34 cellular contexts compared by ENCODE assay signal in genomic region chrX:4994855-4995254, GRCh38.
"Had no signal": no experiment of that assay in that cellular context is flagged by ENCODE, and none has a peak within 500 bp of the region (broad histone marks: within the 10 kb centered on the region; RNA-seq: fewer than 3 reads in every experiment).

No MANE protein-coding gene starts in this region.

- H3K4me3 Mint-ChIP-seq: activated CD4-positive, alpha-beta T cell treated with anti-CD3 and anti-CD28 coated beads, Interleukin-2, amount 10 ng/mL, durations not matched to agents 7 days and 5 days; activated CD8-positive, alpha-beta T cell treated with anti-CD3 and anti-CD28 coated beads for 36 hours; activated naive CD4-positive, alpha-beta T cell treated with anti-CD3 and anti-CD28 coated beads for 36 hours; activated naive CD4-positive, alpha-beta T cell treated with anti-CD3 and anti-CD28 coated beads, Interleukin-2, amount 50 U/mL, for 24 hours; activated naive CD8-positive, alpha-beta T cell treated with anti-CD3 and anti-CD28 coated beads for 36 hours; activated naive CD8-positive, alpha-beta T cell treated with anti-CD3 and anti-CD28 coated beads, Interleukin-2, amount 50 U/mL, for 24 hours; activated T-cell treated with anti-CD3 and anti-CD28 coated beads, Interleukin-2, amount 50 U/mL, for 4 hours; activated T-helper 17 cell treated with anti-CD3 and anti-CD28 coated beads, Interleukin-2, amount 50 U/mL, for 72 hours; brain; WTC11 had no signal

- H3K4me3 ChIP-seq: adrenal gland, breast epithelium, cardiac muscle cell, colonic mucosa had no signal

- H3K9me3 ChIP-seq: adrenal gland, breast epithelium, colonic mucosa had no signal

- DNase-seq: activated CD4-positive, alpha-beta T cell treated with anti-CD3 and anti-CD28 coated beads for 1 hour; activated CD4-positive, alpha-beta T cell treated with anti-CD3 and anti-CD28 coated beads for 4 hours; activated CD4-positive, alpha-beta T cell treated with anti-CD3 and anti-CD28 coated beads, Interleukin-2, amount 10 ng/mL, durations not matched to agents 7 days and 5 days; activated CD4-positive, alpha-beta T cell treated with anti-CD3 and anti-CD28 coated beads, Interleukin-2, amount 50 U/mL, for 48 hours; activated CD8-positive, alpha-beta memory T cell treated with anti-CD3 and anti-CD28 coated beads for 24 hours; activated CD8-positive, alpha-beta T cell treated with anti-CD3 and anti-CD28 coated beads for 36 hours; activated effector memory CD4-positive, alpha-beta T cell treated with Interleukin-2 at 50 U/mL for 16 hours; activated naive CD4-positive, alpha-beta T cell treated with anti-CD3 and anti-CD28 coated beads for 36 hours; activated naive CD8-positive, alpha-beta T cell treated with anti-CD3 and anti-CD28 coated beads for 36 hours; activated naive CD8-positive, alpha-beta T cell treated with anti-CD3 and anti-CD28 coated beads, Interleukin-2, amount 50 U/mL, for 24 hours; activated T-cell treated with anti-CD3 and anti-CD28 coated beads, Interleukin-2, amount 50 U/mL, for 4 hours; adrenal gland; amygdala; aorta; central memory CD4-positive, alpha-beta T cell; cerebellar nuclear complex; colonic mucosa; effector CD8-positive, alpha-beta T cell; foreskin fibroblast; head of caudate nucleus; hippocampal formation; T-helper 2 cell had no signal

- H3K36me3 Mint-ChIP-seq: activated naive CD4-positive, alpha-beta T cell treated with anti-CD3 and anti-CD28 coated beads, Interleukin-2, amount 50 U/mL, for 24 hours; activated naive CD8-positive, alpha-beta T cell treated with anti-CD3 and anti-CD28 coated beads for 36 hours; brain; WTC11 had no signal

- H3K4me1 Mint-ChIP-seq: activated CD4-positive, alpha-beta T cell treated with anti-CD3 and anti-CD28 coated beads, Interleukin-2, amount 10 ng/mL, durations not matched to agents 7 days and 5 days; activated naive CD4-positive, alpha-beta T cell treated with anti-CD3 and anti-CD28 coated beads, Interleukin-2, amount 50 U/mL, for 24 hours; activated naive CD8-positive, alpha-beta T cell treated with anti-CD3 and anti-CD28 coated beads for 36 hours; activated naive CD8-positive, alpha-beta T cell treated with anti-CD3 and anti-CD28 coated beads, Interleukin-2, amount 50 U/mL, for 24 hours; activated T-helper 17 cell treated with anti-CD3 and anti-CD28 coated beads, Interleukin-2, amount 50 U/mL, for 72 hours; brain; WTC11 had no signal

- H3K27me3 Mint-ChIP-seq: activated CD4-positive, alpha-beta T cell treated with anti-CD3 and anti-CD28 coated beads, Interleukin-2, amount 10 ng/mL, durations not matched to agents 7 days and 5 days; activated CD8-positive, alpha-beta T cell treated with anti-CD3 and anti-CD28 coated beads for 36 hours; activated naive CD4-positive, alpha-beta T cell treated with anti-CD3 and anti-CD28 coated beads, Interleukin-2, amount 50 U/mL, for 24 hours; activated naive CD8-positive, alpha-beta T cell treated with anti-CD3 and anti-CD28 coated beads for 36 hours; activated naive CD8-positive, alpha-beta T cell treated with anti-CD3 and anti-CD28 coated beads, Interleukin-2, amount 50 U/mL, for 24 hours; activated T-helper 17 cell treated with anti-CD3 and anti-CD28 coated beads, Interleukin-2, amount 50 U/mL, for 72 hours; brain had no signal

- H3K27me3 ChIP-seq: adrenal gland, breast epithelium, cardiac muscle cell, colonic mucosa had no signal

- H3K36me3 ChIP-seq: adrenal gland, breast epithelium, cardiac muscle cell, colonic mucosa had no signal

- H3K9me3 Mint-ChIP-seq: activated CD8-positive, alpha-beta T cell treated with anti-CD3 and anti-CD28 coated beads for 36 hours; WTC11 had no signal

- H3K27ac Mint-ChIP-seq: activated CD4-positive, alpha-beta T cell treated with anti-CD3 and anti-CD28 coated beads, Interleukin-2, amount 10 ng/mL, durations not matched to agents 7 days and 5 days; activated CD8-positive, alpha-beta T cell treated with anti-CD3 and anti-CD28 coated beads for 36 hours; activated naive CD4-positive, alpha-beta T cell treated with anti-CD3 and anti-CD28 coated beads for 36 hours; activated naive CD4-positive, alpha-beta T cell treated with anti-CD3 and anti-CD28 coated beads, Interleukin-2, amount 50 U/mL, for 24 hours; activated naive CD8-positive, alpha-beta T cell treated with anti-CD3 and anti-CD28 coated beads for 36 hours; activated naive CD8-positive, alpha-beta T cell treated with anti-CD3 and anti-CD28 coated beads, Interleukin-2, amount 50 U/mL, for 24 hours; activated T-helper 17 cell treated with anti-CD3 and anti-CD28 coated beads, Interleukin-2, amount 50 U/mL, for 72 hours; brain; WTC11 had no signal

- H3K4me1 ChIP-seq: adrenal gland, breast epithelium, colonic mucosa had no signal

- FAIRE-seq: endometrium, endothelial cell of umbilical vein, frontal cortex, TTC549 had no signal

- H3K27ac ChIP-seq: adrenal gland, breast epithelium, cardiac muscle cell, colonic mucosa, epithelial cell of prostate, VCaP had no signal
